Comparison of ENCODE assay signal across 15 cellular contexts in the genomic region with DNA sequence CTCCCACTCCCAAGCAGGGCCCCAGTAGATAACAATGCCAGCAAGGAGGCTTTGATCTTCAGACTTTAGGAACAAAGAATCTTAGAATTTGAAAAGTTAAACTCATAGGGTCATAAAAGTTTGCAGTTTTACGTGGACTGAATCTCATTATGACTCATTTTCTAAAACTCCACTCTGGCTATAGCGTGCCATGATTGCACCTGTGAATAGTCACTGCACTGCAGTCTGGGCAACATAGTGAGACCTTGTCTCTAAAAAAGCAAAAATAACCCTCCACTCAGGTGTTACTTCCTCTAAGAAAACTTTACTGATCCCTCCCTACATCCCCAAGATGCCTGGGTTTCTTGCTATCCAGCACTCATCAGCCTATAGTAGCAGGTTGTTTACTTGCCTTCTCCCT.
A peak's percentile ranks its signal among the peaks of the same experiment; 100 is the strongest.
DNase-seq lines count a peak whose midpoint lies in the region; ATAC-seq, FAIRE-seq and TF ChIP-seq lines count a peak whose summit lies in the region.
"Had no signal": no experiment of that assay in that cellular context is flagged by ENCODE, and none has a peak within 500 bp of the region (broad histone marks: within the 10 kb centered on the region; RNA-seq: fewer than 3 reads in every experiment).

No MANE protein-coding gene starts in this region.

- 68 to 75% methylated on average over 2 of the region's 2 CpGs for WGBS in aorta, 2 donors
- WGBS in small intestine, 3 donors: 10 to 40% (median 10%) methylated on average over 2 of the region's 2 CpGs

- H3K4me1 ChIP-seq in upper lobe of right lung: no peaks in the 10 kb centered on the region
- no peaks in the 10 kb centered on the region for H3K4me1 ChIP-seq in aorta (ENCODE audit: control insufficient read depth in 1 of 2, insufficient read depth in 2 of 2, low read length in 2 of 2)
- no peaks in the 10 kb centered on the region for H3K4me1 ChIP-seq in small intestine (ENCODE audit: control insufficient read depth in 2 of 2, insufficient read depth in 1 of 2, low read depth in 1 of 2, low read length in 1 of 2)
- H3K4me1 ChIP-seq: sigmoid colon had no signal

- no peak for TF ChIP-seq CTCF in upper lobe of right lung (IDR thresholded peaks at IDR 0.05)

- ATAC-seq in GM18498 (IDR thresholded peaks at IDR 0.05; ENCODE audit: unreplicated experiment) (peak; percentile 84), GM19438 (IDR thresholded peaks at IDR 0.05; ENCODE audit: low read depth, unreplicated experiment) (peak; percentile 78), HG02759 (IDR thresholded peaks at IDR 0.05; ENCODE audit: unreplicated experiment) (peak; percentile 86), HG03442 (IDR thresholded peaks at IDR 0.05; ENCODE audit: unreplicated experiment) (peak; percentile 86), upper lobe of right lung (no peak), aorta (ENCODE audit: low FRiP score) (no peak)
- ATAC-seq: activated T-cell treated with anti-CD3 and anti-CD28 coated beads, Interleukin-2, amount 50 U/mL, for 4 hours; natural killer cell had no signal

- H3K27ac ChIP-seq in upper lobe of right lung (no peak overlapping the region), aorta (ENCODE audit: low read depth in 1 of 2, low read length in 2 of 2) (no peak overlapping the region), small intestine (ENCODE audit: low read depth in 1 of 2, low read length in 1 of 2) (no peak overlapping the region)
- H3K27ac ChIP-seq: sigmoid colon had no signal

- no peak for DNase-seq in hypothalamus (lab: John Stamatoyannopoulos, UW)
- DNase-seq in upper lobe of right lung: no peak
- no peak for DNase-seq in aorta
- DNase-seq in small intestine: no peak
- DNase-seq: activated T-cell treated with anti-CD3 and anti-CD28 coated beads, Interleukin-2, amount 50 U/mL, for 4 hours; DMS 273 treated with DMSO at 0.1 percent for 48 hours; natural killer cell; NCI-H1092 treated with DMSO at 0.1 percent for 48 hours; NCI-H526 treated with DMSO at 0.1 percent for 48 hours; SHP77; sigmoid colon had no signal

- intact Hi-C loops in upper lobe of right lung (cut with DNase I): no loop called here
- intact Hi-C loops in aorta (cut with DNase I): no loop called here

- FAIRE-seq in small intestine (lab: Jason Lieb, UNC): no peak

- H3K36me3 ChIP-seq in upper lobe of right lung (no peaks in the 10 kb centered on the region), aorta (ENCODE audit: control insufficient read depth in 1 of 2, insufficient read depth in 2 of 2, low read length in 1 of 2) (no peaks in the 10 kb centered on the region), small intestine (ENCODE audit: control insufficient read depth in 2 of 2, insufficient read depth in 2 of 2, low read length in 2 of 2) (no peaks in the 10 kb centered on the region)
- H3K36me3 ChIP-seq: sigmoid colon had no signal

- H3K4me3 ChIP-seq in upper lobe of right lung (no peak overlapping the region), aorta (ENCODE audit: low read length in 2 of 2) (no peak overlapping the region), small intestine (ENCODE audit: low read depth in 1 of 2, low read length in 2 of 2) (no peak overlapping the region)
- H3K4me3 ChIP-seq: sigmoid colon had no signal

- no peaks in the 10 kb centered on the region for H3K9me3 ChIP-seq in upper lobe of right lung
- H3K9me3 ChIP-seq in aorta (ENCODE audit: control insufficient read depth, low read length): peaks cover 2% of the 10 kb centered on the region
- no peaks in the 10 kb centered on the region for H3K9me3 ChIP-seq in small intestine (ENCODE audit: control insufficient read depth, low read depth)
- H3K9me3 ChIP-seq: sigmoid colon had no signal

- H3K27me3 ChIP-seq in upper lobe of right lung (no peaks in the 10 kb centered on the region), aorta (ENCODE audit: control insufficient read depth in 1 of 2, insufficient read depth in 2 of 2, low read length in 1 of 2) (no peaks in the 10 kb centered on the region), small intestine (ENCODE audit: control insufficient read depth in 2 of 2, insufficient read depth in 2 of 2, low read length in 2 of 2) (peaks cover 0 to 8% of the 10 kb centered on the region in 2 donors)
- H3K27me3 ChIP-seq: sigmoid colon had no signal

Comparison
In these comparisons a context has a peak if more than half of its experiments do, and no peak if none do; other contexts are left out.
1. ATAC-seq: peak in GM18498 (single experiment), GM19438 (single experiment), HG02759 (single experiment) and HG03442 (single experiment); none in upper lobe of right lung (single experiment) and aorta (single experiment).